Comparison of ENCODE assay signal across 13 cellular contexts in genomic region chr1:97603776-97604175, GRCh38.
A peak's percentile ranks its signal among the peaks of the same experiment; 100 is the strongest.
DNase-seq lines count a peak whose midpoint lies in the region; ATAC-seq and TF ChIP-seq lines count a peak whose summit lies in the region.
"Had no signal": no experiment of that assay in that cellular context is flagged by ENCODE, and none has a peak within 500 bp of the region (broad histone marks: within the 10 kb centered on the region; RNA-seq: fewer than 3 reads in every experiment).

No MANE protein-coding gene starts in this region.

- TF ChIP-seq CTCF in epithelial cell of esophagus (IDR thresholded peaks at IDR 0.05; ENCODE audit: insufficient read depth, low read depth, low read length, missing control alignments), result no peak
- TF ChIP-seq CTCF in activated CD8-positive, alpha-beta T cell treated with anti-CD3 and anti-CD28 coated beads for 36 hours (IDR thresholded peaks at IDR 0.05), result no peak

- intact Hi-C loops in activated CD8-positive, alpha-beta T cell treated with anti-CD3 and anti-CD28 coated beads for 36 hours (cut with micrococcal nuclease), result no loop called here
- intact Hi-C loops in activated T-helper 1 cell treated with anti-CD3 and anti-CD28 coated beads, Interleukin-12 subunit alpha, Interleukin-12 subunit beta, Interleukin-2, Interleukin-4 antibody, amounts not matched to agents 30 ng/mL and 10 ng/mL and 1 ng/mL, durations not matched to agents 14 hours and 24 hours and 36 hours (cut with micrococcal nuclease), result no loop called here

- no peaks in the 10 kb centered on the region for H3K9me3 Mint-ChIP-seq in activated CD8-positive, alpha-beta T cell treated with anti-CD3 and anti-CD28 coated beads for 36 hours
- no peaks in the 10 kb centered on the region for H3K9me3 Mint-ChIP-seq in activated T-helper 1 cell treated with anti-CD3 and anti-CD28 coated beads, Interleukin-12 subunit alpha, Interleukin-12 subunit beta, Interleukin-2, Interleukin-4 antibody, amounts not matched to agents 30 ng/mL and 10 ng/mL and 1 ng/mL, durations not matched to agents 14 hours and 24 hours and 36 hours
- H3K9me3 Mint-ChIP-seq: activated T-cell treated with anti-CD3 and anti-CD28 coated beads, Interleukin-2, amount 50 U/mL, for 4 hours had no signal

- no peaks in the 10 kb centered on the region for H3K36me3 Mint-ChIP-seq in activated CD8-positive, alpha-beta T cell treated with anti-CD3 and anti-CD28 coated beads for 36 hours (ENCODE audit: low read depth)
- no peaks in the 10 kb centered on the region for H3K36me3 Mint-ChIP-seq in activated T-helper 1 cell treated with anti-CD3 and anti-CD28 coated beads, Interleukin-12 subunit alpha, Interleukin-12 subunit beta, Interleukin-2, Interleukin-4 antibody, amounts not matched to agents 30 ng/mL and 10 ng/mL and 1 ng/mL, durations not matched to agents 14 hours and 24 hours and 36 hours (ENCODE audit: low read depth)

- no peak for ATAC-seq in activated CD8-positive, alpha-beta T cell treated with anti-CD3 and anti-CD28 coated beads for 36 hours
- ATAC-seq: activated T-cell treated with anti-CD3 and anti-CD28 coated beads, Interleukin-2, amount 50 U/mL, for 4 hours had no signal

- POLR2A ChIA-PET in activated CD8-positive, alpha-beta T cell treated with anti-CD3 and anti-CD28 coated beads for 36 hours (lab: Charles Lee), result no interaction called here

- DNase-seq in NCI-H1105 treated with DMSO at 0.1 percent for 48 hours (lab: John Stamatoyannopoulos, UW) (peak; percentile 37), NCI-H1105 (lab: John Stamatoyannopoulos, UW) (no peak), OCI-M1 (lab: John Stamatoyannopoulos, UW) (peak; percentile 74), epithelial cell of esophagus (ENCODE audit: low read depth) (peak; percentile 5), pulmonary artery endothelial cell (ENCODE audit: low read depth, low spot score) (peak; percentile 57), GM19240 (ENCODE audit: insufficient read length, low spot score) (no peak)
- DNase-seq in activated CD8-positive, alpha-beta T cell treated with anti-CD3 and anti-CD28 coated beads for 36 hours, result no peak
- DNase-seq in activated T-helper 1 cell treated with anti-CD3 and anti-CD28 coated beads, Interleukin-12 subunit alpha, Interleukin-12 subunit beta, Interleukin-2, Interleukin-4 antibody, amounts not matched to agents 30 ng/mL and 10 ng/mL and 1 ng/mL, durations not matched to agents 14 hours and 24 hours and 36 hours (ENCODE audit: low spot score), result no peak
- DNase-seq: 8988T; activated T-cell treated with anti-CD3 and anti-CD28 coated beads, Interleukin-2, amount 50 U/mL, for 4 hours; brain microvascular endothelial cell; NCI-H2081 treated with DMSO at 0.1 percent for 48 hours; thyroid gland had no signal

- H3K27me3 Mint-ChIP-seq in activated CD8-positive, alpha-beta T cell treated with anti-CD3 and anti-CD28 coated beads for 36 hours, result no peaks in the 10 kb centered on the region
- H3K27me3 Mint-ChIP-seq in activated T-helper 1 cell treated with anti-CD3 and anti-CD28 coated beads, Interleukin-12 subunit alpha, Interleukin-12 subunit beta, Interleukin-2, Interleukin-4 antibody, amounts not matched to agents 30 ng/mL and 10 ng/mL and 1 ng/mL, durations not matched to agents 14 hours and 24 hours and 36 hours (ENCODE audit: insufficient read depth), result no peaks in the 10 kb centered on the region

- no peak overlapping the region for H3K4me3 ChIP-seq in epithelial cell of esophagus (ENCODE audit: low read length)
- H3K4me3 ChIP-seq: thyroid gland had no signal

- peaks cover 2% of the 10 kb centered on the region for H3K4me1 Mint-ChIP-seq in activated CD8-positive, alpha-beta T cell treated with anti-CD3 and anti-CD28 coated beads for 36 hours (ENCODE audit: low read depth)
- H3K4me1 Mint-ChIP-seq in activated T-helper 1 cell treated with anti-CD3 and anti-CD28 coated beads, Interleukin-12 subunit alpha, Interleukin-12 subunit beta, Interleukin-2, Interleukin-4 antibody, amounts not matched to agents 30 ng/mL and 10 ng/mL and 1 ng/mL, durations not matched to agents 14 hours and 24 hours and 36 hours (ENCODE audit: low read depth), result no peaks in the 10 kb centered on the region

- CTCF ChIA-PET in activated CD8-positive, alpha-beta T cell treated with anti-CD3 and anti-CD28 coated beads for 36 hours (lab: Charles Lee), result no interaction called here

- H3K4me3 Mint-ChIP-seq in activated CD8-positive, alpha-beta T cell treated with anti-CD3 and anti-CD28 coated beads for 36 hours, result no peak overlapping the region
- H3K4me3 Mint-ChIP-seq in activated T-helper 1 cell treated with anti-CD3 and anti-CD28 coated beads, Interleukin-12 subunit alpha, Interleukin-12 subunit beta, Interleukin-2, Interleukin-4 antibody, amounts not matched to agents 30 ng/mL and 10 ng/mL and 1 ng/mL, durations not matched to agents 14 hours and 24 hours and 36 hours, result no peak overlapping the region
- H3K4me3 Mint-ChIP-seq: activated T-cell treated with anti-CD3 and anti-CD28 coated beads, Interleukin-2, amount 50 U/mL, for 4 hours had no signal

- H3K27ac Mint-ChIP-seq in activated CD8-positive, alpha-beta T cell treated with anti-CD3 and anti-CD28 coated beads for 36 hours, result no peak overlapping the region
- no peak overlapping the region for H3K27ac Mint-ChIP-seq in activated T-helper 1 cell treated with anti-CD3 and anti-CD28 coated beads, Interleukin-12 subunit alpha, Interleukin-12 subunit beta, Interleukin-2, Interleukin-4 antibody, amounts not matched to agents 30 ng/mL and 10 ng/mL and 1 ng/mL, durations not matched to agents 14 hours and 24 hours and 36 hours

Comparison
In these comparisons a context has a peak if more than half of its experiments do, and no peak if none do; other contexts are left out.
1. DNase-seq: peak in NCI-H1105 treated with DMSO at 0.1 percent for 48 hours (single experiment), OCI-M1 (single experiment), epithelial cell of esophagus (single experiment) and pulmonary artery endothelial cell (single experiment); none in NCI-H1105 (single experiment), activated CD8-positive, alpha-beta T cell treated with anti-CD3 and anti-CD28 coated beads for 36 hours (single experiment), activated T-helper 1 cell treated with anti-CD3 and anti-CD28 coated beads, Interleukin-12 subunit alpha, Interleukin-12 subunit beta, Interleukin-2, Interleukin-4 antibody, amounts not matched to agents 30 ng/mL and 10 ng/mL and 1 ng/mL, durations not matched to agents 14 hours and 24 hours and 36 hours (single experiment) and GM19240 (single experiment).